23 cellular contexts compared by ENCODE assay signal in genomic region chr4:77163636-77164035, GRCh38.
"Had no signal": no experiment of that assay in that cellular context is flagged by ENCODE, and none has a peak within 500 bp of the region (broad histone marks: within the 10 kb centered on the region; RNA-seq: fewer than 3 reads in every experiment).

No MANE protein-coding gene starts in this region.

- H3K9ac ChIP-seq: parathyroid adenoma had no signal

- H2AFZ ChIP-seq: parathyroid adenoma had no signal

- DNase-seq: activated CD4-positive, alpha-beta memory T cell treated with anti-CD3 and anti-CD28 coated beads for 36 hours; activated CD4-positive, alpha-beta T cell treated with anti-CD3 and anti-CD28 coated beads for 36 hours; activated naive CD4-positive, alpha-beta T cell treated with anti-CD3 and anti-CD28 coated beads for 36 hours; activated naive CD8-positive, alpha-beta T cell treated with anti-CD3 and anti-CD28 coated beads, Interleukin-2, amount 50 U/mL, for 24 hours; activated T-cell treated with anti-CD3 and anti-CD28 coated beads for 4 hours; anterior cingulate cortex; effector CD4-positive, alpha-beta T cell; esophagus squamous epithelium; left lung; mucosa of descending colon; naive thymus-derived CD4-positive, alpha-beta T cell; sigmoid colon; stimulated activated CD4-positive, alpha-beta T cell treated with anti-CD3 and anti-CD28 coated beads, Interleukin-4, amount 100 ng/mL, for 24 hours; upper lobe of right lung had no signal

- H3K4me1 ChIP-seq: parathyroid adenoma had no signal

- H3K4me3 ChIP-seq: esophagus squamous epithelium, left lung, mucosa of descending colon, sigmoid colon, thoracic aorta, upper lobe of right lung had no signal

- H3K27me3 ChIP-seq: esophagus squamous epithelium, left lung, sigmoid colon, upper lobe of right lung had no signal

- H3K27ac ChIP-seq: esophagus squamous epithelium, left lung, parathyroid adenoma, sigmoid colon, upper lobe of right lung had no signal

- ATAC-seq: activated CD4-positive, alpha-beta T cell treated with anti-CD3 and anti-CD28 coated beads for 36 hours; activated naive CD8-positive, alpha-beta T cell treated with anti-CD3 and anti-CD28 coated beads, Interleukin-2, amount 50 U/mL, for 24 hours; activated T-helper 17 cell treated with anti-CD3 and anti-CD28 coated beads, Interleukin-2, amount 50 U/mL, for 72 hours; left lung; mucosa of descending colon; naive thymus-derived CD4-positive, alpha-beta T cell; stimulated activated effector memory CD8-positive, alpha-beta T cell treated with anti-CD3 and anti-CD28 coated beads, Interleukin-12 subunit alpha, Interleukin-12 subunit beta, amount 100 ng/mL, for 72 hours; upper lobe of right lung had no signal

- H3K9me3 Mint-ChIP-seq: activated CD4-positive, alpha-beta memory T cell treated with anti-CD3 and anti-CD28 coated beads for 36 hours; activated naive CD4-positive, alpha-beta T cell treated with anti-CD3 and anti-CD28 coated beads for 36 hours; activated naive CD8-positive, alpha-beta T cell treated with anti-CD3 and anti-CD28 coated beads, Interleukin-2, amount 50 U/mL, for 24 hours; activated T-helper 17 cell treated with anti-CD3 and anti-CD28 coated beads, Interleukin-2, amount 50 U/mL, for 72 hours; stimulated activated effector memory CD8-positive, alpha-beta T cell treated with anti-CD3 and anti-CD28 coated beads, Interleukin-12 subunit alpha, Interleukin-12 subunit beta, amount 100 ng/mL, for 72 hours; T-helper 2 cell treated with Interferon-gamma antibody and Interleukin-4, amounts not matched to agents 5 μg/mL and 100 μg/mL, for 36 hours had no signal

- H3K9me3 ChIP-seq: esophagus squamous epithelium, left lung, mucosa of descending colon, sigmoid colon, thoracic aorta, upper lobe of right lung had no signal

- FAIRE-seq: bronchial epithelial cell, endothelial cell of umbilical vein, islet of Langerhans, TTC549 had no signal

- H3K4me3 Mint-ChIP-seq: activated CD4-positive, alpha-beta memory T cell treated with anti-CD3 and anti-CD28 coated beads for 36 hours; activated CD4-positive, alpha-beta T cell treated with anti-CD3 and anti-CD28 coated beads for 36 hours; activated naive CD4-positive, alpha-beta T cell treated with anti-CD3 and anti-CD28 coated beads for 36 hours; activated naive CD8-positive, alpha-beta T cell treated with anti-CD3 and anti-CD28 coated beads, Interleukin-2, amount 50 U/mL, for 24 hours; activated T-helper 17 cell treated with anti-CD3 and anti-CD28 coated beads, Interleukin-2, amount 50 U/mL, for 72 hours; naive thymus-derived CD4-positive, alpha-beta T cell; stimulated activated effector memory CD8-positive, alpha-beta T cell treated with anti-CD3 and anti-CD28 coated beads, Interleukin-12 subunit alpha, Interleukin-12 subunit beta, amount 100 ng/mL, for 72 hours; T-helper 2 cell treated with Interferon-gamma antibody and Interleukin-4, amounts not matched to agents 5 μg/mL and 100 μg/mL, for 36 hours had no signal

- H3K27ac Mint-ChIP-seq: activated CD4-positive, alpha-beta memory T cell treated with anti-CD3 and anti-CD28 coated beads for 36 hours; activated CD4-positive, alpha-beta T cell treated with anti-CD3 and anti-CD28 coated beads for 36 hours; activated naive CD4-positive, alpha-beta T cell treated with anti-CD3 and anti-CD28 coated beads for 36 hours; activated naive CD8-positive, alpha-beta T cell treated with anti-CD3 and anti-CD28 coated beads, Interleukin-2, amount 50 U/mL, for 24 hours; activated T-helper 17 cell treated with anti-CD3 and anti-CD28 coated beads, Interleukin-2, amount 50 U/mL, for 72 hours; stimulated activated effector memory CD8-positive, alpha-beta T cell treated with anti-CD3 and anti-CD28 coated beads, Interleukin-12 subunit alpha, Interleukin-12 subunit beta, amount 100 ng/mL, for 72 hours had no signal

- H3K27me3 Mint-ChIP-seq: activated CD4-positive, alpha-beta memory T cell treated with anti-CD3 and anti-CD28 coated beads for 36 hours; activated CD4-positive, alpha-beta T cell treated with anti-CD3 and anti-CD28 coated beads for 36 hours; activated naive CD8-positive, alpha-beta T cell treated with anti-CD3 and anti-CD28 coated beads, Interleukin-2, amount 50 U/mL, for 24 hours; activated T-helper 17 cell treated with anti-CD3 and anti-CD28 coated beads, Interleukin-2, amount 50 U/mL, for 72 hours; naive thymus-derived CD4-positive, alpha-beta T cell had no signal
